1 cellular context compared by ENCODE assay signal in genomic region chr20:50266293-50267040, GRCh38.
TF ChIP-seq lines count a peak whose summit lies in the region.

No MANE protein-coding gene starts in this region.

TF ChIP-seq in HCT116, 20 proteins besides CTCF, POLR2A, EP300 and RAD21 (continued from another document):
- TF ChIP-seq ZNF274 (IDR thresholded peaks at IDR 0.05; ENCODE audit: low read depth, low read length), result no peak
